Comparison of ENCODE assay signal across 17 cellular contexts in genomic region chr1:65214340-65215027, GRCh38.
DNase-seq lines count a peak whose midpoint lies in the region; ATAC-seq, FAIRE-seq and TF ChIP-seq lines count a peak whose summit lies in the region.
"Had no signal": no experiment of that assay in that cellular context is flagged by ENCODE, and none has a peak within 500 bp of the region (broad histone marks: within the 10 kb centered on the region; RNA-seq: fewer than 3 reads in every experiment).

No MANE protein-coding gene starts in this region.

- ATAC-seq in activated CD4-positive, alpha-beta T cell treated with anti-CD3 and anti-CD28 coated beads for 36 hours = peak; percentile 45
- no peak for ATAC-seq in stimulated activated naive CD8-positive, alpha-beta T cell treated with anti-CD3 and anti-CD28 coated beads, Interleukin-15, Interleukin-2, amounts not matched to agents 100 U/mL and 50 U/mL, for 24 hours
- ATAC-seq in GM21367 (IDR thresholded peaks at IDR 0.05; ENCODE audit: unreplicated experiment) = no peak
- ATAC-seq: CD8-positive, alpha-beta T cell had no signal

- no peak overlapping the region for H3K4me3 ChIP-seq in astrocyte (ENCODE audit: insufficient read depth, low read depth, low read length)
- no peak overlapping the region for H3K4me3 ChIP-seq in H7 (ENCODE audit: insufficient read depth, low read depth, low read length)

- no peaks in the 10 kb centered on the region for H3K27me3 Mint-ChIP-seq in activated CD4-positive, alpha-beta T cell treated with anti-CD3 and anti-CD28 coated beads for 36 hours
- peaks cover 6% of the 10 kb centered on the region for H3K27me3 Mint-ChIP-seq in stimulated activated naive CD8-positive, alpha-beta T cell treated with anti-CD3 and anti-CD28 coated beads, Interleukin-15, Interleukin-2, amounts not matched to agents 100 ng/mL and 50 ng/mL, for 24 hours
- H3K27me3 Mint-ChIP-seq in astrocyte (ENCODE audit: low read depth, unreplicated experiment) = no peaks in the 10 kb centered on the region

- H3K36me3 ChIP-seq in astrocyte (ENCODE audit: insufficient read depth, low read length) (no peaks in the 10 kb centered on the region), H7 (replicated peaks; ENCODE audit: control insufficient read depth, insufficient read depth, low read length) (no peaks in the 10 kb centered on the region; the same call in 1 of the 2 replicates)

- no peak overlapping the region for H3K4me2 ChIP-seq in astrocyte (ENCODE audit: low read length)

- H3K36me3 Mint-ChIP-seq in activated CD4-positive, alpha-beta T cell treated with anti-CD3 and anti-CD28 coated beads for 36 hours (ENCODE audit: low read depth) = peaks cover 9% of the 10 kb centered on the region
- H3K36me3 Mint-ChIP-seq in stimulated activated naive CD8-positive, alpha-beta T cell treated with anti-CD3 and anti-CD28 coated beads, Interleukin-15, Interleukin-2, amounts not matched to agents 100 ng/mL and 50 ng/mL, for 24 hours (ENCODE audit: low read depth) = peaks cover 9% of the 10 kb centered on the region
- peaks cover 5% of the 10 kb centered on the region for H3K36me3 Mint-ChIP-seq in astrocyte (ENCODE audit: low read depth, unreplicated experiment)
- H3K36me3 Mint-ChIP-seq: CD8-positive, alpha-beta T cell had no signal

- no peak overlapping the region for H2AFZ ChIP-seq in astrocyte (ENCODE audit: low read depth, low read length)

- H3K4me3 Mint-ChIP-seq in activated CD4-positive, alpha-beta T cell treated with anti-CD3 and anti-CD28 coated beads for 36 hours = no peak overlapping the region
- peak overlapping the region; percentile 51 for H3K4me3 Mint-ChIP-seq in stimulated activated naive CD8-positive, alpha-beta T cell treated with anti-CD3 and anti-CD28 coated beads, Interleukin-15, Interleukin-2, amounts not matched to agents 100 ng/mL and 50 ng/mL, for 24 hours
- peak overlapping the region; percentile 21 for H3K4me3 Mint-ChIP-seq in astrocyte (ENCODE audit: unreplicated experiment)
- H3K4me3 Mint-ChIP-seq: CD8-positive, alpha-beta T cell had no signal

- peaks cover 44% of the 10 kb centered on the region for H3K4me1 Mint-ChIP-seq in activated CD4-positive, alpha-beta T cell treated with anti-CD3 and anti-CD28 coated beads for 36 hours
- peaks cover 35% of the 10 kb centered on the region for H3K4me1 Mint-ChIP-seq in stimulated activated naive CD8-positive, alpha-beta T cell treated with anti-CD3 and anti-CD28 coated beads, Interleukin-15, Interleukin-2, amounts not matched to agents 100 ng/mL and 50 ng/mL, for 24 hours (ENCODE audit: low read depth)
- peaks cover 4% of the 10 kb centered on the region for H3K4me1 Mint-ChIP-seq in astrocyte (ENCODE audit: low read depth, unreplicated experiment)

- TF ChIP-seq CTCF in astrocyte (IDR thresholded peaks at IDR 0.05; ENCODE audit: insufficient read depth, low read depth, low read length) = no peak

- no peaks in the 10 kb centered on the region for H3K4me1 ChIP-seq in astrocyte (ENCODE audit: insufficient read depth, low read length)

- CTCF ChIA-PET in activated CD4-positive, alpha-beta T cell treated with anti-CD3 and anti-CD28 coated beads for 36 hours (lab: Charles Lee) = interaction anchor here (0.6 to 3.4 kb wide), 6 partner anchors 13 to 473 kb away, joined by 3 to 13 read pairs (median 4); no protein-coding TSS in a partner anchor

- no peaks in the 10 kb centered on the region for H3K79me2 ChIP-seq in astrocyte (ENCODE audit: insufficient read depth, low read length)

- no peaks in the 10 kb centered on the region for H3K9me3 Mint-ChIP-seq in activated CD4-positive, alpha-beta T cell treated with anti-CD3 and anti-CD28 coated beads for 36 hours (ENCODE audit: low read depth)
- H3K9me3 Mint-ChIP-seq in stimulated activated naive CD8-positive, alpha-beta T cell treated with anti-CD3 and anti-CD28 coated beads, Interleukin-15, Interleukin-2, amounts not matched to agents 100 ng/mL and 50 ng/mL, for 24 hours = no peaks in the 10 kb centered on the region
- no peaks in the 10 kb centered on the region for H3K9me3 Mint-ChIP-seq in astrocyte (ENCODE audit: unreplicated experiment)
- H3K9me3 Mint-ChIP-seq: CD8-positive, alpha-beta T cell had no signal

- intact Hi-C loops in activated CD4-positive, alpha-beta T cell treated with anti-CD3 and anti-CD28 coated beads for 36 hours (cut with DNase I, micrococcal nuclease) = loop anchor here (5.0 kb wide), 2 partner anchors 147 to 473 kb away; no protein-coding TSS in a partner anchor

- peak overlapping the region; percentile 40 for H3K27ac Mint-ChIP-seq in activated CD4-positive, alpha-beta T cell treated with anti-CD3 and anti-CD28 coated beads for 36 hours
- H3K27ac Mint-ChIP-seq in stimulated activated naive CD8-positive, alpha-beta T cell treated with anti-CD3 and anti-CD28 coated beads, Interleukin-15, Interleukin-2, amounts not matched to agents 100 ng/mL and 50 ng/mL, for 24 hours = peak overlapping the region; percentile 40
- no peak overlapping the region for H3K27ac Mint-ChIP-seq in astrocyte (ENCODE audit: unreplicated experiment)
- H3K27ac Mint-ChIP-seq: CD8-positive, alpha-beta T cell had no signal

- FAIRE-seq in astrocyte (lab: Jason Lieb, UNC) = no peak

- no peak overlapping the region for H3K9ac ChIP-seq in astrocyte (ENCODE audit: low read length)

- POLR2A ChIA-PET in activated CD4-positive, alpha-beta T cell treated with anti-CD3 and anti-CD28 coated beads for 36 hours (lab: Charles Lee) = no interaction called here

- H4K20me1 ChIP-seq in astrocyte (ENCODE audit: insufficient read depth, low read length) = no peaks in the 10 kb centered on the region

- DNase-seq in activated CD4-positive, alpha-beta T cell treated with anti-CD3 and anti-CD28 coated beads for 36 hours = peak; percentile 13
- DNase-seq in activated CD4-positive, alpha-beta T cell treated with anti-CD3 and anti-CD28 coated beads, Interleukin-2, amount 50 U/mL, for 48 hours = no peak
- DNase-seq in stimulated activated naive CD8-positive, alpha-beta T cell treated with anti-CD3 and anti-CD28 coated beads, Interleukin-15, Interleukin-2, amounts not matched to agents 100 U/mL and 50 U/mL, for 24 hours = no peak
- DNase-seq in astrocyte (ENCODE audit: low read depth) (no peak), KG1 (lab: John Stamatoyannopoulos, UW) (no peak), H7 (no peak)
- DNase-seq: 8988T; CD8-positive, alpha-beta T cell; DMS79 treated with DMSO at 0.1 percent for 48 hours; KBM-7; NCI-H1436 treated with DMSO at 0.1 percent for 48 hours; NCI-H2081; NCI-H774; RPMI8226; SIG-M5 had no signal

- no peaks in the 10 kb centered on the region for H3K9me3 ChIP-seq in astrocyte (ENCODE audit: insufficient read depth, low read depth, low read length)

- no peak overlapping the region for H3K27ac ChIP-seq in astrocyte (ENCODE audit: low read depth, low read length)

- H3K27me3 ChIP-seq in astrocyte (ENCODE audit: insufficient read depth, low read length) (peaks cover 3% of the 10 kb centered on the region), H7 (ENCODE audit: control insufficient read depth, insufficient read depth, low read length) (no peaks in the 10 kb centered on the region)
